ENCODE assay signal across 13 cellular contexts in the genomic region with DNA sequence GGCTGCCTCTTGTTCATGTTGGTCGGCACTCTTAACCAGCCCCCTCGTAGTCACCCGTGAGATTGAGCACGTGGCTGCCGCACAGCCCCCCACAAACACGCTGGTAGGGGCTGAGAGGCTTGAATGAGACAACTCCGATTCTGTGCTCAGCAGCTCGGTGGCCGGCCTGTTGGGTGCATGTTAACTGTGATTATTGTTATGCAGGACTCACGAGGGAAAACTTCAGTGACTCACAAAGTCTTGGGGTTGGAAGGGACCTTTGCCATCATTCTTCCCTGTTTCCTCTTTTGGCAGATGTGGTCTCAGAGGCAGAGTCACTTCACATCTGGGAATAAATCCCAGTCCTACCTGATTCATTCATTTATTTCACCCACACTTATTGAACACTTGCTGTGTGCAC.
DNase-seq lines count a peak whose midpoint lies in the region; ATAC-seq, FAIRE-seq and TF ChIP-seq lines count a peak whose summit lies in the region.
"Had no signal": no experiment of that assay in that cellular context is flagged by ENCODE, and none has a peak within 500 bp of the region (broad histone marks: within the 10 kb centered on the region; RNA-seq: fewer than 3 reads in every experiment).

No MANE protein-coding gene starts in this region.

- peaks cover 16% of the 10 kb centered on the region for H3K9me1 ChIP-seq in IMR-90 (ENCODE audit: insufficient read depth, low read length)

- ATAC-seq in A549 (no peak), IMR-90 (ENCODE audit: low read depth) (peak; percentile 37)
- ATAC-seq: activated T-helper 17 cell treated with anti-CD3 and anti-CD28 coated beads, Interleukin-2, amount 50 U/mL, for 72 hours had no signal

- in situ Hi-C loops in IMR-90 (cut with MboI; ENCODE audit: low sequenced_read_pairs) (no loop called here), HAP-1 (cut with MboI; ENCODE audit: low sequenced_read_pairs) (no loop called here)

- no peak for TF ChIP-seq RAD21 in A549 (conservative IDR thresholded peaks at IDR 0.05 in 1 of 2, IDR thresholded peaks at IDR 0.05 in 1 of 2)
- peak; percentile 23; the same call in 1 of the 2 replicates for TF ChIP-seq RAD21 in IMR-90 (IDR thresholded peaks at IDR 0.05; ENCODE audit: low read length)

- H2AFZ ChIP-seq in IMR-90 (replicated peaks; ENCODE audit: low read length, poor library complexity) = peak overlapping the region; percentile 72
- no peak overlapping the region for H2AFZ ChIP-seq in mesenchymal stem cell (ENCODE audit: low read depth, low read length)

- H4K20me1 ChIP-seq in IMR-90 (ENCODE audit: insufficient read depth, low read length) = no peaks in the 10 kb centered on the region; the same call in 1 of the 2 replicates

- peak overlapping the region; percentile 68; the same call in 1 of the 2 replicates for H3K56ac ChIP-seq in IMR-90 (ENCODE audit: extremely low read depth, insufficient read depth, low read length)

- TF ChIP-seq POLR2A in A549 (IDR thresholded peaks at IDR 0.05; ENCODE audit: low read length) (no peak), IMR-90 (IDR thresholded peaks at IDR 0.05; ENCODE audit: low read depth, low read length) (no peak)

- dilution Hi-C loops in IMR-90 (cut with HindIII; ENCODE audit: low sequenced_read_pairs, unreplicated experiment) = no loop called here

- H3K14ac ChIP-seq in IMR-90 (replicated peaks; ENCODE audit: low read depth, low read length) (peak overlapping the region; percentile 91), mesenchymal stem cell (ENCODE audit: low read length in 2 of 2) (peak overlapping the region in 1 of 2 experiments; percentile 39)

- H4K91ac ChIP-seq in IMR-90 (ENCODE audit: insufficient read depth, low read depth, low read length) (peak overlapping the region; percentile 87), mesenchymal stem cell (ENCODE audit: low read length) (peak overlapping the region; percentile 83)

- H3K4me3 ChIP-seq in A549 (no peak overlapping the region), IMR-90 (ENCODE audit: insufficient read depth, low read depth, low read length) (no peak overlapping the region), epithelial cell of esophagus (ENCODE audit: low read length) (no peak overlapping the region), mesenchymal stem cell (ENCODE audit: insufficient read depth in 1 of 2, low read depth in 1 of 2, low read length in 2 of 2) (peak overlapping the region in 1 of 2 experiments; percentile 22), HAP-1 (no peak overlapping the region)

- no peaks in the 10 kb centered on the region for H3K36me3 ChIP-seq in IMR-90 (ENCODE audit: control insufficient read depth, insufficient read depth, low read length)
- H3K36me3 ChIP-seq in mesenchymal stem cell (ENCODE audit: control insufficient read depth in 1 of 2, insufficient read depth in 2 of 2, low read depth in 1 of 2, low read length in 2 of 2) = no peaks in the 10 kb centered on the region
- H3K36me3 ChIP-seq in HAP-1 (replicated peaks) = no peaks in the 10 kb centered on the region

- peak overlapping the region; percentile 84 for H2BK5ac ChIP-seq in IMR-90 (ENCODE audit: low read depth, low read length, poor library complexity, severe bottlenecking)
- no peak overlapping the region for H2BK5ac ChIP-seq in mesenchymal stem cell (ENCODE audit: low read depth, low read length, poor library complexity, severe bottlenecking)

- no peak for TF ChIP-seq EP300 in A549 (IDR thresholded peaks at IDR 0.05)

- H3K9me3 ChIP-seq in A549 (no peaks in the 10 kb centered on the region), IMR-90 (ENCODE audit: control insufficient read depth, insufficient read depth, low read length) (no peaks in the 10 kb centered on the region), mesenchymal stem cell (ENCODE audit: control insufficient read depth, low read length) (no peaks in the 10 kb centered on the region), HAP-1 (no peaks in the 10 kb centered on the region)

- no TSS peak for BruUV-seq in IMR-90 (replicated peaks; lab: Mats Ljungman, UMichigan)

- peak overlapping the region; percentile 71 to 85 for H4K8ac ChIP-seq in IMR-90 (ENCODE audit: low read depth in 2 of 2, low read length in 2 of 2)
- H4K8ac ChIP-seq in mesenchymal stem cell (ENCODE audit: low read length) = peak overlapping the region; percentile 67

- DNase-seq in A549 (ENCODE audit: low read depth in 1 of 2, low spot score in 1 of 2) (no peak), IMR-90 (peak; percentile 97), epithelial cell of esophagus (ENCODE audit: low read depth) (peak; percentile 39), mesenchymal stem cell (peak; percentile 86), DMS114 treated with DMSO at 0.1 percent for 48 hours (lab: John Stamatoyannopoulos, UW; ENCODE audit: unreplicated experiment) (no peak), islet precursor cell (no peak), HAP-1 (ENCODE audit: low spot score in 2 of 2) (no peak), DMS79 treated with DMSO at 0.1 percent for 48 hours (lab: John Stamatoyannopoulos, UW) (no peak)
- DNase-seq: activated CD4-positive, alpha-beta T cell treated with anti-CD3 and anti-CD28 coated beads for 48 hours; cerebellar nuclear complex; midbrain; SW 1271 had no signal

- peak overlapping the region; percentile 95 for H2AK5ac ChIP-seq in IMR-90 (ENCODE audit: low read depth, low read length)
- H2AK5ac ChIP-seq in mesenchymal stem cell (ENCODE audit: low read length, severe bottlenecking) = peak overlapping the region; percentile 57

- TF ChIP-seq CTCF in A549 (IDR thresholded peaks at IDR 0.05) (no peak), IMR-90 (conservative IDR thresholded peaks at IDR 0.05; ENCODE audit: low read depth, low read length) (no peak), epithelial cell of esophagus (IDR thresholded peaks at IDR 0.05; ENCODE audit: insufficient read depth, low read depth, low read length, missing control alignments) (no peak)

- H2BK120ac ChIP-seq in IMR-90 (ENCODE audit: low read depth, low read length) = peak overlapping the region; percentile 95
- H2BK120ac ChIP-seq in mesenchymal stem cell (ENCODE audit: low read depth, low read length) = peak overlapping the region; percentile 39

- peaks cover 18% of the 10 kb centered on the region for H3K4me1 ChIP-seq in A549
- H3K4me1 ChIP-seq in IMR-90 (ENCODE audit: control insufficient read depth, insufficient read depth, low read length) = peaks cover 28% of the 10 kb centered on the region
- peaks cover 30% of the 10 kb centered on the region for H3K4me1 ChIP-seq in mesenchymal stem cell (ENCODE audit: control insufficient read depth, insufficient read depth, low read depth, low read length)
- H3K4me1 ChIP-seq in HAP-1 = no peaks in the 10 kb centered on the region

- H2BK15ac ChIP-seq in IMR-90 (ENCODE audit: low read depth, low read length) = peak overlapping the region; percentile 93; the same call in 2 of the 3 replicates
- peak overlapping the region; percentile 6 for H2BK15ac ChIP-seq in mesenchymal stem cell (ENCODE audit: low read depth, poor library complexity, severe bottlenecking)

- H3K27me3 ChIP-seq in IMR-90 (ENCODE audit: control insufficient read depth, insufficient read depth, low read length) = no peaks in the 10 kb centered on the region
- no peaks in the 10 kb centered on the region for H3K27me3 ChIP-seq in mesenchymal stem cell (ENCODE audit: control insufficient read depth in 1 of 2, insufficient read depth in 1 of 2, low read length in 2 of 2)
- no peaks in the 10 kb centered on the region for H3K27me3 ChIP-seq in HAP-1 (ENCODE audit: low read depth)

- peak overlapping the region; percentile 86 for H3K4ac ChIP-seq in IMR-90 (ENCODE audit: low read depth, low read length)
- peak overlapping the region; percentile 45 to 76 for H3K4ac ChIP-seq in mesenchymal stem cell (ENCODE audit: low read depth in 1 of 2, low read length in 2 of 2)

- intact Hi-C loops in IMR-90 (cut with micrococcal nuclease) = loop anchor here (1.0 to 5.0 kb wide), 3 partner anchors 45 to 304 kb away; no protein-coding TSS in a partner anchor

- H2BK20ac ChIP-seq in IMR-90 (ENCODE audit: low read depth, low read length) = peak overlapping the region; percentile 83

- no peak for FAIRE-seq in A549 (lab: Jason Lieb, UNC)

- H2BK12ac ChIP-seq in mesenchymal stem cell (ENCODE audit: low read length in 2 of 2) = peak overlapping the region; percentile 41 to 89

- peak overlapping the region; percentile 91 for H2AK9ac ChIP-seq in IMR-90 (replicated peaks; ENCODE audit: low read depth, low read length, poor library complexity)

- POLR2A ChIA-PET in A549 (lab: Yijun Ruan, JAX) = interaction anchor here (2.2 kb wide), 1 partner anchor 113 kb away, joined by 10 read pairs; no protein-coding TSS in a partner anchor
- POLR2A ChIA-PET in IMR-90 (lab: Charles Lee; ENCODE audit: unreplicated experiment) = no interaction called here

- peak overlapping the region; percentile 76 for H4K5ac ChIP-seq in IMR-90 (ENCODE audit: low read depth, low read length)

- WGBS in A549 (ENCODE audit: missing lambda C conversion rate) = 80% methylated on average over 10 of the region's 10 CpGs
- WGBS in IMR-90 (ENCODE audit: extremely low coverage in 2 of 2, insufficient read length in 1 of 2), 2 experiments = no CpG with 5 or more reads among the region's 10 CpGs
- WGBS in mesenchymal stem cell = 53% methylated on average over 10 of the region's 10 CpGs

- H3K27ac ChIP-seq in A549 = peak overlapping the region; percentile 78 to 83; a peak in 3 of 6 replicates
- H3K27ac ChIP-seq in IMR-90 (ENCODE audit: insufficient read depth, low read length) = peak overlapping the region; percentile 95
- no peak overlapping the region for H3K27ac ChIP-seq in mesenchymal stem cell (ENCODE audit: low read length, poor library complexity, severe bottlenecking)

- no peak overlapping the region for H3K4me2 ChIP-seq in A549
- H3K4me2 ChIP-seq in IMR-90 (ENCODE audit: low read depth, low read length) = peak overlapping the region; percentile 13; the same call in 1 of the 2 replicates
- no peak overlapping the region for H3K4me2 ChIP-seq in mesenchymal stem cell (ENCODE audit: low read length, poor library complexity, severe bottlenecking)

- H3K9ac ChIP-seq in IMR-90 (ENCODE audit: low read depth, low read length) (peak overlapping the region; percentile 56; the same call in 1 of the 2 replicates), mesenchymal stem cell (ENCODE audit: low read length) (peak overlapping the region; percentile 76)

- H3K79me1 ChIP-seq in IMR-90 (ENCODE audit: low read depth in 1 of 2, low read length in 2 of 2) (no peaks in the 10 kb centered on the region), mesenchymal stem cell (replicated peaks; ENCODE audit: low read length, poor library complexity, severe bottlenecking) (no peaks in the 10 kb centered on the region)

- H3K23ac ChIP-seq in IMR-90 (ENCODE audit: low read depth, low read length) (peak overlapping the region; percentile 92), mesenchymal stem cell (ENCODE audit: low read length in 2 of 2) (no peak overlapping the region)

- H3K18ac ChIP-seq in IMR-90 (ENCODE audit: low read depth, low read length) = peak overlapping the region; percentile 46
- H3K18ac ChIP-seq in mesenchymal stem cell (ENCODE audit: low read depth in 1 of 2, low read length in 2 of 2) = peak overlapping the region; percentile 44 to 86

- CTCF ChIA-PET in A549 (lab: Yijun Ruan, JAX) (interaction anchor here (1.2 kb wide), 1 partner anchor 89 kb away, joined by 3 read pairs; no protein-coding TSS in a partner anchor), IMR-90 (lab: Yijun Ruan, JAX) (interaction anchor here (0.6 to 3.7 kb wide), 3 partner anchors 7 to 14 kb away, joined by 3 to 11 read pairs (median 6); no protein-coding TSS in a partner anchor)

Comparison
In these comparisons a context has a peak if more than half of its experiments do, and no peak if none do; other contexts are left out.
1. DNase-seq: peak in IMR-90 (single experiment), epithelial cell of esophagus (single experiment) and mesenchymal stem cell (single experiment); none in A549 (0 of 2), DMS114 treated with DMSO at 0.1 percent for 48 hours (single experiment), islet precursor cell (single experiment), HAP-1 (0 of 2) and DMS79 treated with DMSO at 0.1 percent for 48 hours (single experiment).